Comparison of ENCODE assay signal across 8 cellular contexts in genomic region chr1:225882008-225882698, GRCh38.
A peak's percentile ranks its signal among the peaks of the same experiment; 100 is the strongest.
DNase-seq lines count a peak whose midpoint lies in the region; ATAC-seq and TF ChIP-seq lines count a peak whose summit lies in the region.

Gene TMEM63A (minus strand): TSS chr1:225882380. CDS start chr1:225877580, 4,800 bp downstream.

- peak; percentile 75 for ATAC-seq in HG02571 (IDR thresholded peaks at IDR 0.05; ENCODE audit: unreplicated experiment)

- peak within 1 kb of the TSS; percentile 96 for H3K27ac ChIP-seq in cingulate gyrus (ENCODE audit: low read depth, low read length)

- H3K4me3 ChIP-seq in NB4 (ENCODE audit: low read depth, low read length), result peak within 1 kb of the TSS; percentile 69

- TF ChIP-seq CTCF in NB4 (IDR thresholded peaks at IDR 0.05; ENCODE audit: low read depth, low read length), result no peak

- peak; percentile 87 for TF ChIP-seq POLR2A in NB4 (IDR thresholded peaks at IDR 0.05; ENCODE audit: extremely low read depth, insufficient read length)

- DNase-seq in DMS153 treated with DMSO at 0.1 percent for 48 hours (lab: John Stamatoyannopoulos, UW; ENCODE audit: unreplicated experiment), result peak; percentile 57
- DNase-seq in DMS153 (lab: John Stamatoyannopoulos, UW), result no peak
- DNase-seq in NB4 (ENCODE audit: low read depth), result peak; percentile 90
- peak; percentile 86 to 89 for DNase-seq in activated CD4-positive, alpha-beta T cell treated with anti-CD3 and anti-CD28 coated beads for 4 hours
- peak; percentile 95 for DNase-seq in left kidney (ENCODE audit: low read depth, low spot score)
- peak; percentile 81 for DNase-seq in stimulated activated CD4-positive, alpha-beta T cell treated with anti-CD3 and anti-CD28 coated beads, Interleukin-2, amount 100 ng/mL, for 4 hours (ENCODE audit: low read depth)
